In the genomic region with DNA sequence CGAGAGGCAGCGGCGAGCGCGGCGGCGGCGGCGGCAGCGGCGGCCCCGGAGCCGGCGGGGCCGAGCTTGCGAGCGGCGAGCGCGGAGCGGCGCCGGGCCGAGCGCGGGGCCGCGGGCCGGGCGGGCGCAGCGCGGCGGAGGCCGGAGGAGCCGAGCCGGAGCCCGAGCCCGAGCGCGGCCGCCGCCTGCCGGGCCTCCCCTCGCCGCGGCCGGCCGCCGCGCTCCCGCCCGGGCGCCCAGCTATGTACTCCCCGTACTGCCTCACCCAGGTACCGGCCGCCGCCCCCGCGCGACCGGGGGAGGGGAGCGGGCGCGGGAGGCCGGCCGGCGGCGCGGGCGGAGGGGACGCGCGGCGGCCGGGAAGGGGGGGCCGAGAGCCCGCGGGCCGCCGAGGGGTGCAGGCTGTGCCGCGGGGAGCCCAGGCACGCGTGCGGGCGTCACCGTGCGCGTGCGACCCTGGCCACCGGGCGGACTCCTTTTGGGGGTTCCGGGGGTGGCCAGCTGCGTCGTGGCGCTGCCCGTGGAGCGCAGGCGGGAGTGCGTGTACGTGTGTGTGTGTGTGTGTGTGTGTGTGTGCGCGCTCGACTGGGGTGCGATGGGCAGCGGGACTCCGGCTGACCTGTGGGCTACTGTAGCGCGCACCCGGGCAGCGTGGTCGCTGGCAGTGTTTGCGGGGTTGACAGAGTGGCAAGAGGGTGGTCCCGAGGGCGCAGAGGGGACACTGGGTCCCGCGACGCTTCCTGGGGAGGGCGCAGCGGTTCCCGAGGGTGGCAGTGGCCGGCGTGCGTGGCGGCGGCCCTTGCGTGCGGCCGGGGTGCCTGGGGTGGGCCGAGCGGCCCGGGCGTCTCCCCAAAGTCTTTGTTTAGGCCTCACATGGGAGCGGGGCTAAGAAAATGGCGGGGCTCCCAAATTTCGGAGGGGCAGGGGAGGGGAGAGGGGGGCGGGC, we compare ENCODE assay signal across 8 cellular contexts. TPM values are rescaled to one million over a fixed set of nuclear protein-coding genes. Genes with fewer than 3 reads are reported as not detected.
DNase-seq lines count a peak whose midpoint lies in the region; ATAC-seq and TF ChIP-seq lines count a peak whose summit lies in the region.

No MANE protein-coding gene starts in this region.

- H3K9me3 Mint-ChIP-seq in activated T-cell treated with anti-CD3 and anti-CD28 coated beads, Interleukin-2, amount 50 U/mL, for 4 hours = no peaks in the 10 kb centered on the region

- peak overlapping the region; percentile 92 for H3K27ac ChIP-seq in rectal smooth muscle tissue (ENCODE audit: low read depth, low read length)

- peaks cover 7% of the 10 kb centered on the region for H3K27me3 Mint-ChIP-seq in activated T-cell treated with anti-CD3 and anti-CD28 coated beads, Interleukin-2, amount 50 U/mL, for 4 hours (ENCODE audit: low read depth)

- no peak for TF ChIP-seq CTCF in WI38 (IDR thresholded peaks at IDR 0.05; ENCODE audit: low read depth, low read length)

- H3K36me3 ChIP-seq in rectal smooth muscle tissue (ENCODE audit: control insufficient read depth, insufficient read depth, low read length) = peaks cover 8% of the 10 kb centered on the region

- peaks cover 28% of the 10 kb centered on the region for H3K4me1 ChIP-seq in rectal smooth muscle tissue (ENCODE audit: control insufficient read depth, insufficient read depth, low read length)

- H3K27me3 ChIP-seq in rectal smooth muscle tissue (ENCODE audit: control insufficient read depth, insufficient read depth, low read length) = peaks cover 3% of the 10 kb centered on the region

- peak overlapping the region; percentile 91 for H3K9ac ChIP-seq in rectal smooth muscle tissue (ENCODE audit: low read length)

- intact Hi-C loops in Right ventricle myocardium superior (cut with DNase I) = no loop called here

- H3K4me3 ChIP-seq in WI38 (ENCODE audit: low read depth, low read length) = peak overlapping the region; percentile 68
- H3K4me3 ChIP-seq in rectal smooth muscle tissue (ENCODE audit: low read length) = peak overlapping the region; percentile 91

- H3K4me1 Mint-ChIP-seq in activated T-cell treated with anti-CD3 and anti-CD28 coated beads, Interleukin-2, amount 50 U/mL, for 4 hours (ENCODE audit: low read depth) = peaks cover 9% of the 10 kb centered on the region

- H3K4me3 Mint-ChIP-seq in activated T-cell treated with anti-CD3 and anti-CD28 coated beads, Interleukin-2, amount 50 U/mL, for 4 hours = peak overlapping the region; percentile 79

- peak; percentile 28 to 39 for ATAC-seq in activated T-cell treated with anti-CD3 and anti-CD28 coated beads, Interleukin-2, amount 50 U/mL, for 4 hours
- peak; percentile 44 for ATAC-seq in Right ventricle myocardium superior (ENCODE audit: poor library complexity)
- ATAC-seq in HG02938 (IDR thresholded peaks at IDR 0.05; ENCODE audit: unreplicated experiment) = no peak

- H3K36me3 Mint-ChIP-seq in activated T-cell treated with anti-CD3 and anti-CD28 coated beads, Interleukin-2, amount 50 U/mL, for 4 hours (ENCODE audit: insufficient read depth) = no peaks in the 10 kb centered on the region

- no peak for DNase-seq in activated T-cell treated with anti-CD3 and anti-CD28 coated beads, Interleukin-2, amount 50 U/mL, for 4 hours
- DNase-seq in activated T-cell treated with anti-CD3 and anti-CD28 coated beads, Interleukin-2, amount 50 U/mL, for 1 hour = no peak
- DNase-seq in Right ventricle myocardium superior (no peak), GDM1 (lab: John Stamatoyannopoulos, UW) (no peak), kidney glomerular epithelial cell (lab: John Stamatoyannopoulos, UW) (no peak)

RNA-seq across cellular contexts. Expression of a gene that starts 0.6 kb away (rescaled TPM):
- total RNA-seq in activated T-cell treated with anti-CD3 and anti-CD28 coated beads, Interleukin-2, amount 50 U/mL, for 4 hours = 10 to 100 TPM; 11.1 to 20.4 (median 16.1) TPM
- total RNA-seq in Right ventricle myocardium superior = 160 TPM

RNA-seq across cellular contexts. Expression of a gene that starts 26.5 kb away (rescaled TPM):
- total RNA-seq in activated T-cell treated with anti-CD3 and anti-CD28 coated beads, Interleukin-2, amount 50 U/mL, for 4 hours = not detected
- 9.1 TPM for total RNA-seq in Right ventricle myocardium superior

RNA-seq across cellular contexts. Expression of a gene that starts 38.8 kb away (rescaled TPM):
- total RNA-seq in activated T-cell treated with anti-CD3 and anti-CD28 coated beads, Interleukin-2, amount 50 U/mL, for 4 hours = 10 to 100 TPM; 60.5 to 65.2 (median 61.8) TPM
- 31.1 TPM for total RNA-seq in Right ventricle myocardium superior

RNA-seq across cellular contexts. Expression of a gene that starts 50.2 kb away (rescaled TPM):
- 100 to 1,000 TPM; 256 to 265 (median 264) TPM for total RNA-seq in activated T-cell treated with anti-CD3 and anti-CD28 coated beads, Interleukin-2, amount 50 U/mL, for 4 hours
- 174 TPM for total RNA-seq in Right ventricle myocardium superior

RNA-seq across cellular contexts. Expression of a gene that starts 57.5 kb away (rescaled TPM):
- 1,000 to 10,000 TPM; 1,489 to 1,621 (median 1,575) TPM for total RNA-seq in activated T-cell treated with anti-CD3 and anti-CD28 coated beads, Interleukin-2, amount 50 U/mL, for 4 hours
- total RNA-seq in Right ventricle myocardium superior = 378 TPM
